ENCODE assay signal across 18 cellular contexts in genomic region chr4:7778524-7779193, GRCh38.
DNase-seq lines count a peak whose midpoint lies in the region; ATAC-seq, FAIRE-seq and TF ChIP-seq lines count a peak whose summit lies in the region.
"Had no signal": no experiment of that assay in that cellular context is flagged by ENCODE, and none has a peak within 500 bp of the region (broad histone marks: within the 10 kb centered on the region; RNA-seq: fewer than 3 reads in every experiment).

No MANE protein-coding gene starts in this region.

- intact Hi-C loops in activated CD4-positive, alpha-beta T cell treated with anti-CD3 and anti-CD28 coated beads for 36 hours (cut with DNase I, micrococcal nuclease) = no loop called here

- TF ChIP-seq CTCF in right atrium auricular region (IDR thresholded peaks at IDR 0.05) = no peak

- peak overlapping the region; percentile 45 for H3K9ac ChIP-seq in adipocyte (ENCODE audit: low read length)

- H3K36me3 Mint-ChIP-seq in activated CD4-positive, alpha-beta T cell treated with anti-CD3 and anti-CD28 coated beads for 36 hours (ENCODE audit: low read depth) = peaks cover 18% of the 10 kb centered on the region

- H3K4me1 ChIP-seq in adipocyte (ENCODE audit: control insufficient read depth, insufficient read depth, low read length) (peaks cover 32% of the 10 kb centered on the region), right atrium auricular region (peaks cover 0 to 51% of the 10 kb centered on the region in 2 donors), small intestine (ENCODE audit: control insufficient read depth in 2 of 2, insufficient read depth in 1 of 2, low read depth in 1 of 2, low read length in 1 of 2) (peaks cover 0 to 4% of the 10 kb centered on the region in 2 donors)
- H3K4me1 ChIP-seq: HAP-1 had no signal

- ATAC-seq in activated CD4-positive, alpha-beta T cell treated with anti-CD3 and anti-CD28 coated beads for 36 hours = no peak

- H3K27ac ChIP-seq in right atrium auricular region (peak overlapping the region; percentile 59 to 71), small intestine (ENCODE audit: low read depth in 1 of 2, low read length in 1 of 2) (peak overlapping the region in 1 of 2 donors; percentile 82)

- H3K9me3 Mint-ChIP-seq in activated CD4-positive, alpha-beta T cell treated with anti-CD3 and anti-CD28 coated beads for 36 hours (ENCODE audit: low read depth) = no peaks in the 10 kb centered on the region
- H3K9me3 Mint-ChIP-seq: activated naive CD4-positive, alpha-beta T cell treated with anti-CD3 and anti-CD28 coated beads, Interleukin-2, amount 10 ng/mL, durations not matched to agents 7 days and 5 days had no signal

- POLR2A ChIA-PET in activated CD4-positive, alpha-beta T cell treated with anti-CD3 and anti-CD28 coated beads for 36 hours (lab: Charles Lee) = interaction anchor here (0.5 kb wide), 1 partner anchor 40 kb away, joined by 3 read pairs; no protein-coding TSS in a partner anchor

- H3K4me1 Mint-ChIP-seq in activated CD4-positive, alpha-beta T cell treated with anti-CD3 and anti-CD28 coated beads for 36 hours = peaks cover 44% of the 10 kb centered on the region

- H3K36me3 ChIP-seq in adipocyte (ENCODE audit: control insufficient read depth, insufficient read depth, low read length, severe bottlenecking) = peaks cover 74% of the 10 kb centered on the region
- peaks cover 20% of the 10 kb centered on the region for H3K36me3 ChIP-seq in right atrium auricular region
- H3K36me3 ChIP-seq in small intestine (ENCODE audit: control insufficient read depth in 2 of 2, insufficient read depth in 2 of 2, low read length in 2 of 2) = peaks cover 6 to 11% of the 10 kb centered on the region in 2 donors

- peak overlapping the region; percentile 17 for H3K27ac Mint-ChIP-seq in activated CD4-positive, alpha-beta T cell treated with anti-CD3 and anti-CD28 coated beads for 36 hours
- H3K27ac Mint-ChIP-seq: activated naive CD4-positive, alpha-beta T cell treated with anti-CD3 and anti-CD28 coated beads, Interleukin-2, amount 10 ng/mL, durations not matched to agents 7 days and 5 days had no signal

- FAIRE-seq in small intestine (lab: Jason Lieb, UNC) = no peak
- FAIRE-seq: A204.1, GM12892 had no signal

- no peaks in the 10 kb centered on the region for H3K27me3 Mint-ChIP-seq in activated CD4-positive, alpha-beta T cell treated with anti-CD3 and anti-CD28 coated beads for 36 hours
- H3K27me3 Mint-ChIP-seq: activated naive CD4-positive, alpha-beta T cell treated with anti-CD3 and anti-CD28 coated beads, Interleukin-2, amount 10 ng/mL, durations not matched to agents 7 days and 5 days had no signal

- peak overlapping the region; percentile 48 for H3K4me3 ChIP-seq in adipocyte (ENCODE audit: low read length)
- peak overlapping the region; percentile 3 to 28 for H3K4me3 ChIP-seq in right atrium auricular region
- no peak overlapping the region for H3K4me3 ChIP-seq in small intestine (ENCODE audit: low read depth in 1 of 2, low read length in 2 of 2)
- H3K4me3 ChIP-seq: HAP-1 had no signal

- WGBS in small intestine, 3 donors = 68 to 85% (median 82%) methylated on average over 18 of the region's 18 CpGs

- DNase-seq in activated CD4-positive, alpha-beta T cell treated with anti-CD3 and anti-CD28 coated beads for 36 hours = no peak
- no peak for DNase-seq in activated CD4-positive, alpha-beta T cell treated with anti-CD3 and anti-CD28 coated beads, Interleukin-2, amount 50 U/mL, for 48 hours
- DNase-seq in adipocyte (ENCODE audit: low read depth) = no peak
- no peak for DNase-seq in right atrium auricular region (ENCODE audit: low spot score)
- DNase-seq in smooth muscle cell of the brain vasculature (ENCODE audit: low read depth, low spot score) = peak; percentile 43
- no peak for DNase-seq in small intestine
- no peak for DNase-seq in stimulated activated CD4-positive, alpha-beta T cell treated with anti-CD3 and anti-CD28 coated beads, Interleukin-15, amount 100 ng/mL, for 24 hours
- DNase-seq in UCSD-AML1 (lab: John Stamatoyannopoulos, UW; ENCODE audit: unreplicated experiment) = no peak
- DNase-seq: activated CD4-positive, alpha-beta T cell treated with anti-CD3 and anti-CD28 coated beads for 4 hours; activated naive CD4-positive, alpha-beta T cell treated with anti-CD3 and anti-CD28 coated beads, Interleukin-2, amount 10 ng/mL, durations not matched to agents 7 days and 5 days; effector memory CD4-positive, alpha-beta T cell; hippocampal formation; mesendoderm; NCI-H1436 treated with DMSO at 0.1 percent for 48 hours; thyroid gland had no signal

- H3K27me3 ChIP-seq in adipocyte (replicated peaks; ENCODE audit: control insufficient read depth, insufficient read depth, low read length) = no peaks in the 10 kb centered on the region
- H3K27me3 ChIP-seq in right atrium auricular region = no peaks in the 10 kb centered on the region
- no peaks in the 10 kb centered on the region for H3K27me3 ChIP-seq in small intestine (ENCODE audit: control insufficient read depth in 2 of 2, insufficient read depth in 2 of 2, low read length in 2 of 2)
- H3K27me3 ChIP-seq: thyroid gland had no signal

- no peak overlapping the region for H3K4me3 Mint-ChIP-seq in activated CD4-positive, alpha-beta T cell treated with anti-CD3 and anti-CD28 coated beads for 36 hours
- H3K4me3 Mint-ChIP-seq: activated naive CD4-positive, alpha-beta T cell treated with anti-CD3 and anti-CD28 coated beads, Interleukin-2, amount 10 ng/mL, durations not matched to agents 7 days and 5 days had no signal

- CTCF ChIA-PET in activated CD4-positive, alpha-beta T cell treated with anti-CD3 and anti-CD28 coated beads for 36 hours (lab: Charles Lee) = interaction anchor here (0.6 to 2.2 kb wide), 4 partner anchors 8 to 217 kb away, joined by 3 to 7 read pairs (median 4); no protein-coding TSS in a partner anchor

- H3K9me3 ChIP-seq in adipocyte (ENCODE audit: control insufficient read depth, low read length) (no peaks in the 10 kb centered on the region), right atrium auricular region (no peaks in the 10 kb centered on the region), small intestine (ENCODE audit: control insufficient read depth, low read depth) (no peaks in the 10 kb centered on the region)
- H3K9me3 ChIP-seq: HAP-1, thyroid gland had no signal

Comparison
In these comparisons a context has a peak if more than half of its experiments do, and no peak if none do; other contexts are left out.
1. H3K4me3 ChIP-seq: peak in adipocyte (single experiment) and right atrium auricular region (2 of 2); none in small intestine (0 of 2).